Comparison of ENCODE assay signal across 8 cellular contexts in genomic region chr1:153958961-153959260, GRCh38. TPM values are rescaled to one million over a fixed set of nuclear protein-coding genes. Genes with fewer than 3 reads are reported as not detected.
DNase-seq lines count a peak whose midpoint lies in the region; ATAC-seq and TF ChIP-seq lines count a peak whose summit lies in the region.

No MANE protein-coding gene starts in this region.

- H3K27me3 ChIP-seq in cardiac muscle cell (no peaks in the 10 kb centered on the region), lung (ENCODE audit: control insufficient read depth, insufficient read depth) (no peaks in the 10 kb centered on the region), H7 (ENCODE audit: control insufficient read depth, insufficient read depth, low read length) (no peaks in the 10 kb centered on the region)

- H3K4me1 Mint-ChIP-seq in type B pancreatic cell (ENCODE audit: unreplicated experiment): peaks cover 41% of the 10 kb centered on the region

- DNase-seq in cardiac muscle cell (ENCODE audit: low read depth in 1 of 2, low spot score in 1 of 2) (no peak), left ventricle myocardium superior (no peak), lung (ENCODE audit: low spot score) (no peak), type B pancreatic cell (ENCODE audit: extremely low spot score, unreplicated experiment) (no peak), H7 (no peak)

- intact Hi-C loops in left ventricle myocardium superior (cut with micrococcal nuclease): no loop called here

- peaks cover 5% of the 10 kb centered on the region for H3K36me3 Mint-ChIP-seq in type B pancreatic cell

- no peaks in the 10 kb centered on the region for H3K9me3 ChIP-seq in cardiac muscle cell (ENCODE audit: low read depth)
- no peaks in the 10 kb centered on the region for H3K9me3 ChIP-seq in lung (ENCODE audit: control insufficient read depth in 2 of 2, insufficient read depth in 1 of 2, low read length in 1 of 2)

- no peaks in the 10 kb centered on the region for H3K9me3 Mint-ChIP-seq in type B pancreatic cell

- peak overlapping the region; percentile 7 for H3K27ac ChIP-seq in cardiac muscle cell
- peak overlapping the region; percentile 95 for H3K27ac ChIP-seq in angular gyrus (ENCODE audit: low read depth, low read length)
- H3K27ac ChIP-seq in lung (ENCODE audit: low read depth in 1 of 2, low read length in 1 of 2): peak overlapping the region; percentile 20 to 45

- H3K27me3 Mint-ChIP-seq in type B pancreatic cell: no peaks in the 10 kb centered on the region

- H3K4me3 Mint-ChIP-seq in type B pancreatic cell: peak overlapping the region; percentile 97

- H3K4me1 ChIP-seq in cardiac muscle cell (ENCODE audit: low read depth): peaks cover 37% of the 10 kb centered on the region
- H3K4me1 ChIP-seq in lung (ENCODE audit: control insufficient read depth in 2 of 2, insufficient read depth in 2 of 2, low read length in 2 of 2): peaks cover 15 to 20% of the 10 kb centered on the region in 2 donors

- TF ChIP-seq CTCF in cardiac muscle cell (IDR thresholded peaks at IDR 0.05; ENCODE audit: low read depth, low read length) (no peak), lung (IDR thresholded peaks at IDR 0.05; ENCODE audit: control extremely low read depth, extremely low read depth) (no peak), type B pancreatic cell (conservative IDR thresholded peaks at IDR 0.05) (no peak)

- H3K27ac Mint-ChIP-seq in type B pancreatic cell: peak overlapping the region; percentile 86

- WGBS in lung, 2 donors: 17 to 31% methylated on average over 4 of the region's 4 CpGs

- ATAC-seq in left ventricle myocardium superior (no peak), lung (ENCODE audit: insufficient read depth, low FRiP score) (no peak), HG02840 (IDR thresholded peaks at IDR 0.05; ENCODE audit: low FRiP score, unreplicated experiment) (no peak)
- ATAC-seq in activated CD4-positive, CD25-positive, alpha-beta regulatory T cell treated with anti-CD3 and anti-CD28 coated beads, Interleukin-2, amount 50 U/mL, for 24 hours: no peak

- H3K4me3 ChIP-seq in cardiac muscle cell (no peak overlapping the region), lung (no peak overlapping the region), H7 (ENCODE audit: insufficient read depth, low read depth, low read length) (no peak overlapping the region; the same call in 1 of the 2 replicates)

- peaks cover 6% of the 10 kb centered on the region for H3K36me3 ChIP-seq in cardiac muscle cell
- peaks cover 2 to 19% of the 10 kb centered on the region in 2 donors for H3K36me3 ChIP-seq in lung (ENCODE audit: control insufficient read depth in 2 of 2, insufficient read depth in 2 of 2, low read length in 2 of 2)
- peaks cover 24% of the 10 kb centered on the region for H3K36me3 ChIP-seq in H7 (replicated peaks; ENCODE audit: control insufficient read depth, insufficient read depth, low read length)

RNA-seq across cellular contexts. Expression of gene CRTC2, which starts 0.5 kb away (rescaled TPM):
- 11.9 and 17.9 TPM in 2 replicates for total RNA-seq in cardiac muscle cell
- 24.8 and 34.4 TPM in 2 replicates for polyA plus RNA-seq in cardiac muscle cell
- total RNA-seq in left ventricle myocardium superior: 21.2 TPM
- total RNA-seq in lung: 10 to 100 TPM; 17.7 to 48.7 TPM
- polyA plus RNA-seq in lung: 10 to 100 TPM; 41.9 to 43.2 TPM
- total RNA-seq in type B pancreatic cell (ENCODE audit: low replicate concordance): 31.1 and 36.0 TPM in 2 replicates
- 17.1 and 22.4 TPM in 2 replicates for total RNA-seq in H7 (2014; rRNA removed; shearing (Covaris generic))

RNA-seq across cellular contexts. Expression of gene SLC39A1, which starts 4.4 kb away (rescaled TPM):
- 75.8 and 83.4 TPM in 2 replicates for total RNA-seq in cardiac muscle cell
- polyA plus RNA-seq in cardiac muscle cell: 71.2 and 72.6 TPM in 2 replicates
- 45.8 TPM for total RNA-seq in left ventricle myocardium superior
- total RNA-seq in lung: 100 to 1,000 TPM in 1 of 2 donors, 10 to 100 TPM in 1; 73.4 to 141 TPM
- 100 to 1,000 TPM; 103 to 247 TPM for polyA plus RNA-seq in lung
- 75.7 and 93.4 TPM in 2 replicates for total RNA-seq in type B pancreatic cell (ENCODE audit: low replicate concordance)
- 310 and 377 TPM in 2 replicates for total RNA-seq in H7 (2014; rRNA removed; shearing (Covaris generic))

RNA-seq across cellular contexts. Expression of gene CREB3L4, which starts 8.8 kb away (rescaled TPM):
- total RNA-seq in cardiac muscle cell (34.0 and 49.5 TPM in 2 replicates), left ventricle myocardium superior (5.0 TPM), lung (10 to 100 TPM; 13.6 to 21.8 TPM), type B pancreatic cell (ENCODE audit: low replicate concordance) (17.2 and 31.8 TPM in 2 replicates)
- polyA plus RNA-seq in cardiac muscle cell (25.3 and 31.5 TPM in 2 replicates), lung (10 to 100 TPM in 1 of 2 donors, 1 to 10 TPM in 1; 9.5 to 13.7 TPM)
- 58.2 and 81.2 TPM in 2 replicates for total RNA-seq in H7 (2014; rRNA removed; shearing (Covaris generic))

RNA-seq across cellular contexts. Expression of gene DENND4B, which starts 12.4 kb away (rescaled TPM):
- total RNA-seq in cardiac muscle cell: 31.3 and 42.3 TPM in 2 replicates
- 48.1 and 61.2 TPM in 2 replicates for polyA plus RNA-seq in cardiac muscle cell
- total RNA-seq in left ventricle myocardium superior: 51.7 TPM
- total RNA-seq in lung: 10 to 100 TPM; 40.5 to 84.7 TPM
- polyA plus RNA-seq in lung: 10 to 100 TPM; 57.2 to 61.6 TPM
- total RNA-seq in type B pancreatic cell (ENCODE audit: low replicate concordance): 43.0 and 70.7 TPM in 2 replicates
- 41.9 and 57.0 TPM in 2 replicates for total RNA-seq in H7 (2014; rRNA removed; shearing (Covaris generic))

RNA-seq across cellular contexts. Expression of gene JTB, which starts 18.6 kb away (rescaled TPM):
- total RNA-seq in cardiac muscle cell (161 and 315 TPM in 2 replicates), left ventricle myocardium superior (80.7 TPM), lung (100 to 1,000 TPM; 105 to 146 TPM), type B pancreatic cell (ENCODE audit: low replicate concordance) (99.2 and 153 TPM in 2 replicates)
- polyA plus RNA-seq in cardiac muscle cell (137 and 169 TPM in 2 replicates), lung (100 to 1,000 TPM; 206 to 230 TPM)
- 202 and 232 TPM in 2 replicates for total RNA-seq in H7 (2014; rRNA removed; shearing (Covaris generic))

Comparison
In these comparisons a context has a peak if more than half of its experiments do, and no peak if none do; other contexts are left out.
1. H3K27ac ChIP-seq: peak in every context shown above with its lines; median percentile 95 in angular gyrus; 32 in lung; 7 in cardiac muscle cell.